Comparison of ENCODE assay signal across 21 cellular contexts in the genomic region with DNA sequence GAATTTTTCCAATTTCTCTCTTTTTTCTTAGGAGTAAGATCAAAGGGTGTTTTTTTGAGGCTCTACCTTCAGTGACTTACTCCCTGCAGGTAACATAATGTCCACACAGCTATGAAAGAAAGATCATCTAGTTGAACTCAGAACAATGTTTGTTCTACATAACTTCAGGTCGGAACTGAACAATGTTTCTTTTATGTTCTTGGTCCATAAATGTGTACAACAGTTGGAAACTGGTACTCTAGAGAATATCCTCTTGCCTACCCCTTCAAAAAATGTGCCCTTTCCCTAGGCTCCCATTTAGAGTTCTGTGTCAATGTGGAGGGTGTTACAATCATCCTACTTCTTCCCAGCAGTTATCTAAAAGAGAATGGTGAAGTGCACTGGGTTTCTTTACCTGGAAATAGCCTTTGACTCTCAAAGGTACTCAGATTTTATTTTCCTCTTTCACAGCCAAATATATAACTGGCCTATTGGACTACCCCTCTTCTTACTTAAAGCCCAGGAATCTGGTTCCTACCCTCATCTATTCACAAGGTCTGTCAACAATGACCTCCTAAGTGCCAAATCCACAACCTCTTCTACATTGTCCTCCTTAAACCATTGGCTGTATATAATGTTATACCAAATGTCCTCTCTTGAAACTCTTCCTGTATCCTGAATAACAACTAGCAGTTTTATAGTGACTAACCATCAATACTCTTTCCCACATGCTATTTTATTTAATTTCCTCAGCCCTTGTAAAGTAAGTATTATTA. TPM values are rescaled to one million over a fixed set of nuclear protein-coding genes. Genes with fewer than 3 reads are reported as not detected.
DNase-seq lines count a peak whose midpoint lies in the region; ATAC-seq, FAIRE-seq and TF ChIP-seq lines count a peak whose summit lies in the region.
"Had no signal": no experiment of that assay in that cellular context is flagged by ENCODE, and none has a peak within 500 bp of the region (broad histone marks: within the 10 kb centered on the region; RNA-seq: fewer than 3 reads in every experiment).

No MANE protein-coding gene starts in this region.

- POLR2A ChIA-PET in HepG2 (lab: Yijun Ruan, JAX) (no interaction called here), GM12878 (lab: Charles Lee) (no interaction called here)

- no peaks in the 10 kb centered on the region for H3K27me3 ChIP-seq in HepG2 (ENCODE audit: control insufficient read depth in 1 of 2, insufficient read depth in 2 of 2, low read length in 2 of 2)
- H3K27me3 ChIP-seq in right lobe of liver = no peaks in the 10 kb centered on the region
- no peaks in the 10 kb centered on the region for H3K27me3 ChIP-seq in GM12878 (replicated peaks in 1 of 2; ENCODE audit: control insufficient read depth in 2 of 2, insufficient read depth in 2 of 2, low read length in 1 of 2)
- H3K27me3 ChIP-seq: BLaER1 had no signal

- TF ChIP-seq CTCF in HepG2 (CRISPR knock-in tag; IDR thresholded peaks at IDR 0.05) = no peak
- TF ChIP-seq CTCF in right lobe of liver (IDR thresholded peaks at IDR 0.05) = no peak
- TF ChIP-seq CTCF in GM12878 (IDR thresholded peaks at IDR 0.05 in 2 of 3, conservative IDR thresholded peaks at IDR 0.05 in 1 of 3; ENCODE audit: control insufficient read depth in 2 of 3, extremely low read depth in 1 of 3, insufficient read depth in 1 of 3, low read depth in 3 of 3, low read length in 3 of 3) = no peak
- no peak for TF ChIP-seq CTCF in progenitor cell of endocrine pancreas (IDR thresholded peaks at IDR 0.05; ENCODE audit: unreplicated experiment)

- H3K9me3 ChIP-seq in HepG2 (ENCODE audit: low read length) = peaks cover 15% of the 10 kb centered on the region
- H3K9me3 ChIP-seq in right lobe of liver = no peaks in the 10 kb centered on the region
- H3K9me3 ChIP-seq in GM12878 (replicated peaks; ENCODE audit: control insufficient read depth, insufficient read depth, low read length) = no peaks in the 10 kb centered on the region; the same call in 1 of the 3 replicates
- H3K9me3 ChIP-seq: HAP-1 had no signal

- H3K36me3 Mint-ChIP-seq in progenitor cell of endocrine pancreas (ENCODE audit: insufficient read depth) = peaks cover 16% of the 10 kb centered on the region

- H3K9ac ChIP-seq in HepG2 (ENCODE audit: insufficient read depth, low read depth, low read length) (no peak overlapping the region), GM12878 (ENCODE audit: control insufficient read depth, insufficient read depth, low read length) (no peak overlapping the region)
- H3K9ac ChIP-seq: BLaER1, GM23248 had no signal

- H4K20me1 ChIP-seq in HepG2 (ENCODE audit: insufficient read depth, low read length) (peaks cover 19% of the 10 kb centered on the region), GM12878 (ENCODE audit: control insufficient read depth, insufficient read depth) (no peaks in the 10 kb centered on the region)
- H4K20me1 ChIP-seq: BLaER1 had no signal

- peaks cover 35% of the 10 kb centered on the region for H3K79me2 ChIP-seq in HepG2 (ENCODE audit: insufficient read depth, low read length)
- peaks cover 3% of the 10 kb centered on the region for H3K79me2 ChIP-seq in GM12878 (ENCODE audit: control insufficient read depth, insufficient read depth, low read length)

- H3K27me3 Mint-ChIP-seq in progenitor cell of endocrine pancreas = no peaks in the 10 kb centered on the region
- H3K27me3 Mint-ChIP-seq: IgD-negative memory B cell had no signal

- RAD21 ChIA-PET in GM12878 (lab: Charles Lee; ENCODE audit: unreplicated experiment) = no interaction called here

- TF ChIP-seq POLR2A in HepG2 (IDR thresholded peaks at IDR 0.05; ENCODE audit: insufficient read depth in 1 of 2, low read depth in 2 of 2, low read length in 2 of 2) = no peak
- no peak for TF ChIP-seq POLR2A in right lobe of liver (IDR thresholded peaks at IDR 0.05)
- peak; percentile 56 for TF ChIP-seq POLR2A in GM12892 (IDR thresholded peaks at IDR 0.05; ENCODE audit: low read depth, low read length)
- TF ChIP-seq POLR2A in GM12878 (IDR thresholded peaks at IDR 0.05; ENCODE audit: low read depth, low read length) = no peak

- H3K4me1 ChIP-seq in HepG2 (ENCODE audit: insufficient read depth, low read length) (peaks cover 37% of the 10 kb centered on the region), right lobe of liver (no peaks in the 10 kb centered on the region), GM12878 (ENCODE audit: control insufficient read depth, insufficient read depth, low read length) (no peaks in the 10 kb centered on the region)
- H3K4me1 ChIP-seq: BLaER1 had no signal

- BruUV-seq in HepG2 (replicated peaks; lab: Mats Ljungman, UMichigan) (no TSS peak), GM12878 (replicated peaks; lab: Mats Ljungman, UMichigan) (TSS peak; percentile 5)

- H3K4me2 ChIP-seq in HepG2 (ENCODE audit: low read depth, low read length) = peak overlapping the region; percentile 21; the same call in 1 of the 2 replicates
- no peak overlapping the region for H3K4me2 ChIP-seq in GM12878 (ENCODE audit: control insufficient read depth, insufficient read depth)
- H3K4me2 ChIP-seq: BLaER1 had no signal

- FAIRE-seq in HepG2 (lab: Jason Lieb, UNC) (peak; percentile 50), GM12892 (lab: Jason Lieb, UNC) (no peak), GM12878 (lab: Jason Lieb, UNC) (peak; percentile 52)
- FAIRE-seq: HTR-8/SVneo had no signal

- H3K4me1 Mint-ChIP-seq in progenitor cell of endocrine pancreas (ENCODE audit: low read depth) = no peaks in the 10 kb centered on the region
- H3K4me1 Mint-ChIP-seq: IgD-negative memory B cell had no signal

- CTCF ChIA-PET in HepG2 (lab: Yijun Ruan, JAX; ENCODE audit: low intra/inter-chr PET ratio, low total read pairs) = no interaction called here
- CTCF ChIA-PET in GM12878 (lab: Yijun Ruan, JAX) = no interaction called here

- H3K27ac Mint-ChIP-seq in progenitor cell of endocrine pancreas = peak overlapping the region; percentile 46
- H3K27ac Mint-ChIP-seq: CD8-positive, alpha-beta T cell had no signal

- no peak overlapping the region for H3K4me3 Mint-ChIP-seq in progenitor cell of endocrine pancreas (ENCODE audit: low read depth)
- H3K4me3 Mint-ChIP-seq: CD14-positive monocyte; CD8-positive, alpha-beta T cell; IgD-negative memory B cell had no signal

- DNase-seq in HepG2 (ENCODE audit: low spot score) (peak; percentile 79), right lobe of liver (no peak), GM12892 (ENCODE audit: insufficient read length) (no peak), GM12878 (ENCODE audit: low read depth, low spot score) (no peak), progenitor cell of endocrine pancreas (ENCODE audit: low spot score, unreplicated experiment) (no peak), LoVo (ENCODE audit: low spot score) (no peak), NCI-H446 treated with DMSO at 0.1 percent for 48 hours (lab: John Stamatoyannopoulos, UW) (no peak)
- DNase-seq: 8988T; CD8-positive, alpha-beta T cell; COR-L47; DMS 273 treated with DMSO at 0.1 percent for 48 hours; DMS53; DND-41; KG1 had no signal

- peak; percentile 91 for ATAC-seq in HepG2
- no peak for ATAC-seq in right lobe of liver
- ATAC-seq in GM12878 = no peak
- ATAC-seq in HG02884 (IDR thresholded peaks at IDR 0.05; ENCODE audit: unreplicated experiment) = no peak
- ATAC-seq: CD8-positive, alpha-beta T cell had no signal

- peaks cover 8 to 23% of the 10 kb centered on the region in 2 experiments; a peak in 4 of 5 replicates for H3K36me3 ChIP-seq in HepG2 (replicated peaks in 1 of 2; ENCODE audit: control insufficient read depth in 1 of 2, insufficient read depth in 2 of 2, low read length in 2 of 2)
- H3K36me3 ChIP-seq in right lobe of liver = no peaks in the 10 kb centered on the region
- peaks cover 9 to 32% of the 10 kb centered on the region in 2 experiments for H3K36me3 ChIP-seq in GM12878 (ENCODE audit: control insufficient read depth in 2 of 2, insufficient read depth in 2 of 2, low read length in 1 of 2)

- WGBS in HepG2 (ENCODE audit: low lambda C conversion rate) = 8% methylated on average over 1 of the region's 1 CpG
- WGBS in right lobe of liver (ENCODE audit: insufficient coverage, low coverage, low lambda C conversion rate, missing lambda C conversion rate) = 83% methylated on average over 1 of the region's 1 CpG
- 100% methylated on average over 1 of the region's 1 CpG for WGBS in GM12878 (ENCODE audit: insufficient coverage, insufficient replicate concordance, low lambda C conversion rate, missing lambda C conversion rate)

- no peak overlapping the region for H3K4me3 ChIP-seq in HepG2 (replicated peaks in 1 of 3; ENCODE audit: insufficient read depth in 1 of 3, low read depth in 2 of 3, low read length in 3 of 3)
- H3K4me3 ChIP-seq in right lobe of liver = no peak overlapping the region
- no peak overlapping the region for H3K4me3 ChIP-seq in GM12878
- H3K4me3 ChIP-seq: BLaER1, GM23248, HAP-1 had no signal

- H2AFZ ChIP-seq in HepG2 (ENCODE audit: low read length) (no peak overlapping the region), GM12878 (ENCODE audit: control insufficient read depth, low read depth, low read length) (no peak overlapping the region)
- H2AFZ ChIP-seq: GM23248 had no signal

- TF ChIP-seq RAD21 in HepG2 (CRISPR knock-in tag; IDR thresholded peaks at IDR 0.05) (no peak), GM12878 (IDR thresholded peaks at IDR 0.05; ENCODE audit: insufficient read depth, low read depth, low read length) (no peak)

- intact Hi-C loops in HepG2 (cut with micrococcal nuclease; ENCODE audit: unreplicated experiment) = loop anchor here (5.0 kb wide), 1 partner anchor 44 kb away; the partner anchor contains the start of gene CD58
- intact Hi-C loops in right lobe of liver (cut with DNase I) = no loop called here
- intact Hi-C loops in GM12878 (cut with micrococcal nuclease; ENCODE audit: unreplicated experiment) = no loop called here

- peak in 1 of 2 experiments; percentile 40; a peak in 1 of 4 replicates for TF ChIP-seq EP300 in HepG2 (IDR thresholded peaks at IDR 0.05; ENCODE audit: low read depth in 2 of 2, low read length in 2 of 2)
- TF ChIP-seq EP300 in HepG2 (CRISPR knock-in tag; IDR thresholded peaks at IDR 0.05; ENCODE audit: borderline replicate concordance) = no peak
- no peak for TF ChIP-seq EP300 in GM12878 (IDR thresholded peaks at IDR 0.05; ENCODE audit: borderline replicate concordance in 1 of 2, control insufficient read depth in 1 of 2, low read depth in 2 of 2, low read length in 2 of 2)

- SMC1A ChIA-PET in GM12878 (lab: Charles Lee; ENCODE audit: uncharacterized antibody, unreplicated experiment) = interaction anchor here (1.0 kb wide), 1 partner anchor 509 kb away, joined by 3 read pairs; no protein-coding TSS in a partner anchor

- in situ Hi-C loops in HepG2 (cut with HindIII; ENCODE audit: extremely low pct_ligation_motif_present, low pct_unique_long_range_greater_than_20kb) = no loop called here
- in situ Hi-C loops in GM12878 (cut with MboI) = no loop called here

- peaks cover 29% of the 10 kb centered on the region for H3K9me3 Mint-ChIP-seq in progenitor cell of endocrine pancreas (ENCODE audit: low read depth)

- H3K27ac ChIP-seq in HepG2 (ENCODE audit: extremely low read length, insufficient read depth, low read length) = peak overlapping the region; percentile 50
- no peak overlapping the region for H3K27ac ChIP-seq in right lobe of liver
- no peak overlapping the region for H3K27ac ChIP-seq in GM12878 (ENCODE audit: control insufficient read depth, insufficient read depth)
- H3K27ac ChIP-seq: BLaER1, GM23248 had no signal

RNA-seq across cellular contexts. Expression of gene CD58, which starts 42.3 kb away (rescaled TPM):
- 5.3 and 9.4 TPM in 2 replicates for total RNA-seq in HepG2 (2016; rRNA removed; fragmentation: Illumina TruSeq; extraction: Trizol)
- 2.0 and 2.9 TPM in 2 replicates for total RNA-seq in HepG2 (2016; cell fraction: cytosol; rRNA removed; fragmentation: Illumina TruSeq; extraction: Trizol; ENCODE audit: low read depth)
- total RNA-seq in HepG2 (2016; cell fraction: insoluble cytoplasmic fraction; rRNA removed; fragmentation: Illumina TruSeq; extraction: Trizol) = 6.5 and 11.0 TPM in 2 replicates
- 1.8 and 2.9 TPM in 2 replicates for total RNA-seq in HepG2 (2016; cell fraction: membrane; rRNA removed; fragmentation: Illumina TruSeq; extraction: Trizol)
- 10.7 and 13.5 TPM in 2 replicates for total RNA-seq in HepG2 (2016; cell fraction: nucleus; rRNA removed; fragmentation: Illumina TruSeq; extraction: Trizol)
- polyA plus RNA-seq in HepG2 (2011; rRNA removed) = 10.3 and 13.5 TPM in 2 replicates
- polyA plus RNA-seq in HepG2 (2011; cell fraction: cytosol; rRNA removed) = 4.3 and 8.4 TPM in 2 replicates
- polyA plus RNA-seq in HepG2 (2011; cell fraction: nucleus; rRNA removed) = 4.4 and 5.3 TPM in 2 replicates
- 6.7 and 7.2 TPM in 2 replicates for polyA plus RNA-seq in HepG2 (2012)
- polyA plus RNA-seq in HepG2 (2016; cell fraction: cytosol; fragmentation: Illumina TruSeq; extraction: Trizol; ENCODE audit: low read depth) = 1.5 and 2.2 TPM in 2 replicates
- 3.9 and 7.0 TPM in 2 replicates for polyA plus RNA-seq in HepG2 (2016; cell fraction: insoluble cytoplasmic fraction; fragmentation: Illumina TruSeq; extraction: Trizol; ENCODE audit: low read depth)
- polyA plus RNA-seq in HepG2 (2016; cell fraction: membrane; fragmentation: Illumina TruSeq; extraction: Trizol; ENCODE audit: low read depth) = 1.6 and 2.2 TPM in 2 replicates
- polyA plus RNA-seq in HepG2 (2016; cell fraction: nucleus; fragmentation: Illumina TruSeq; extraction: Trizol; ENCODE audit: insufficient read depth, low read depth) = 17.8 and 18.5 TPM in 2 replicates
- 5.4 and 19.6 TPM in 2 replicates for polyA minus RNA-seq in HepG2 (2011; rRNA and poly(A)+ RNA removed; ENCODE audit: low replicate concordance)
- 2.8 and 5.9 TPM in 2 replicates for polyA minus RNA-seq in HepG2 (2011; cell fraction: cytosol; rRNA and poly(A)+ RNA removed)
- polyA minus RNA-seq in HepG2 (2011; cell fraction: nucleus; rRNA and poly(A)+ RNA removed) = 8.7 and 10.6 TPM in 2 replicates
- total RNA-seq in right lobe of liver = 10 to 100 TPM in 2 of 6 experiments, 1 to 10 TPM in 4; 3.5 to 13.8 (median 7.5) TPM
- 172 TPM for polyA plus RNA-seq in GM12892 (2012; ENCODE audit: missing spikeins)
- 332 and 350 TPM in 2 replicates for total RNA-seq in GM12878 (2013; cell fraction: nucleolus; rRNA removed)
- total RNA-seq in GM12878 (2014; rRNA removed) = 105 and 127 TPM in 2 replicates
- total RNA-seq in GM12878 (2014; rRNA removed; fragmentation: Illumina TruSeq; extraction: Trizol) = 130 and 131 TPM in 2 replicates
- 67.7 and 70.4 TPM in 2 replicates for total RNA-seq in GM12878 (2021)
- polyA plus RNA-seq in GM12878 (2011; ENCODE audit: low read depth) = 53.2 TPM
- 172 and 229 TPM in 2 replicates for polyA plus RNA-seq in GM12878 (2011; rRNA removed)
- polyA plus RNA-seq in GM12878 (2011; cell fraction: cytosol; rRNA removed) = 60.9 and 69.0 TPM in 2 replicates
- 101 and 112 TPM in 2 replicates for polyA plus RNA-seq in GM12878 (2011; cell fraction: nucleus; rRNA removed)
- 83.8 and 106 TPM in 2 replicates for polyA plus RNA-seq in GM12878 (2012)
- polyA plus RNA-seq in GM12878 (2014; fragmentation: Illumina TruSeq; extraction: Trizol) = 164 and 219 TPM in 2 replicates
- 100 to 1,000 TPM; 110 to 125 TPM for polyA plus RNA-seq in GM12878 (2014; fragmentation: Nextera tagmentation; extraction: Ambion mirVana)
- 95.3 and 128 TPM in 2 replicates for polyA plus RNA-seq in GM12878 (2014; rRNA removed)
- polyA plus RNA-seq in GM12878 (2016; fragmentation: Nextera tagmentation; extraction: Ambion mirVana) = 100 to 1,000 TPM; 241 to 252 TPM
- 56.7 and 124 TPM in 2 replicates for polyA minus RNA-seq in GM12878 (2011; rRNA and poly(A)+ RNA removed)
- 24.1 and 29.8 TPM in 2 replicates for polyA minus RNA-seq in GM12878 (2011; cell fraction: cytosol; rRNA and poly(A)+ RNA removed)
- polyA minus RNA-seq in GM12878 (2011; cell fraction: nucleus; rRNA and poly(A)+ RNA removed) = 84.6 and 101 TPM in 2 replicates
- 7.0 and 7.4 TPM in 2 replicates for total RNA-seq in progenitor cell of endocrine pancreas

Comparison
In these comparisons a context has a peak if more than half of its experiments do, and no peak if none do; other contexts are left out.
1. Of the 75 proteins assayed by ChIP-seq in both HepG2 and GM12878: peak only in HepG2: TCF7; only in GM12878: BCL3, MTA3 and POLR2AphosphoS2; in both: none; in neither: 69; mixed calls (peak in some experiments, not most) for 2.